28 cellular contexts compared by ENCODE assay signal in the genomic region with DNA sequence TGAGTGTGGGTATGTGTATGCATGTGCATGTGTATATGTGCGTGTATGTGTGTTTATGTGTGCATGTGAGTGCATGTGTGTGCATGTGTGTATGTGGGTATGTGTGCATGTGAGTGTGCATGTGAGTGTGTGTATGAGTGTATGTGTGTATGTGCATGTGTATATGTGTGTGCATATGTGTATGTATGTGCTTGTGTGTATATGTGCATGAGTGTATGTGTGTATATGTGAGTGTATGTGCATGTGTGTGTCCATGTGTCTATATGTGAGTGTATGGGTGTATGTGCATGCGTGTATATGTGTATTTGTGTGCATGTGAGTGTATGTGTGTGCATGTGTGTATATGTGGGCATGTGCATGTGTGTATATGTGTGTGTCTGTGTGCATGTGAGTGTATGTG. TPM values are rescaled to one million over a fixed set of nuclear protein-coding genes. Genes with fewer than 3 reads are reported as not detected.
"Had no signal": no experiment of that assay in that cellular context is flagged by ENCODE, and none has a peak within 500 bp of the region (broad histone marks: within the 10 kb centered on the region; RNA-seq: fewer than 3 reads in every experiment).

No MANE protein-coding gene starts in this region.

- H3K9me3 ChIP-seq: esophagus muscularis mucosa, gastroesophageal sphincter had no signal

- FAIRE-seq: astrocyte, colon had no signal

- DNase-seq: activated CD4-positive, alpha-beta memory T cell treated with anti-CD3 and anti-CD28 coated beads for 36 hours; activated CD4-positive, alpha-beta T cell treated with anti-CD3 and anti-CD28 coated beads for 36 hours; activated CD4-positive, alpha-beta T cell treated with anti-CD3 and anti-CD28 coated beads, Interleukin-2, amount 10 ng/mL, durations not matched to agents 24 days and 14 days; activated CD4-positive, CD25-positive, alpha-beta regulatory T cell; activated CD4-positive, CD25-positive, alpha-beta regulatory T cell treated with anti-CD3 and anti-CD28 coated beads, Interleukin-2, amount 50 U/mL, for 72 hours; activated CD8-positive, alpha-beta memory T cell treated with anti-CD3 and anti-CD28 coated beads, Interleukin-2, amount 10 ng/mL, durations not matched to agents 7 days and 5 days; activated CD8-positive, alpha-beta memory T cell treated with anti-CD3 and anti-CD28 coated beads, Interleukin-2, amount 50 U/mL, for 4 hours; activated CD8-positive, alpha-beta T cell treated with anti-CD3 and anti-CD28 coated beads, Interleukin-2, amount 10 ng/mL, durations not matched to agents 7 days and 5 days; activated gamma-delta T cell treated with Interleukin-2 at 50 U/mL for 16 hours; activated naive CD4-positive, alpha-beta T cell treated with anti-CD3 and anti-CD28 coated beads, Interleukin-2, amount 50 U/mL, for 16 hours; activated naive CD4-positive, alpha-beta T cell treated with Interleukin-2 at 50 U/mL for 16 hours; activated T-cell treated with anti-CD3 and anti-CD28 coated beads, Interleukin-2, amount 50 U/mL, for 1 hour; activated T-cell treated with anti-CD3 and anti-CD28 coated beads, Interleukin-2, amount 50 U/mL, for 72 hours; amniotic stem cell; anterior cingulate cortex; cortex of kidney; dermis blood vessel endothelial cell; effector CD4-positive, alpha-beta T cell; effector memory CD8-positive, alpha-beta T cell; erythroblast; foreskin melanocyte; T-helper 2 cell had no signal

- H3K4me1 ChIP-seq: esophagus muscularis mucosa, gastroesophageal sphincter had no signal

- H3K27me3 Mint-ChIP-seq: activated CD4-positive, alpha-beta memory T cell treated with anti-CD3 and anti-CD28 coated beads for 36 hours; activated CD4-positive, alpha-beta T cell treated with anti-CD3 and anti-CD28 coated beads for 36 hours; activated CD8-positive, alpha-beta memory T cell treated with anti-CD3 and anti-CD28 coated beads, Interleukin-2, amount 10 ng/mL, durations not matched to agents 7 days and 5 days; activated naive CD8-positive, alpha-beta T cell had no signal

- H3K4me1 Mint-ChIP-seq: activated CD4-positive, alpha-beta T cell treated with anti-CD3 and anti-CD28 coated beads for 36 hours; activated CD4-positive, alpha-beta T cell treated with anti-CD3 and anti-CD28 coated beads, Interleukin-2, amount 10 ng/mL, durations not matched to agents 24 days and 14 days; activated CD8-positive, alpha-beta memory T cell treated with anti-CD3 and anti-CD28 coated beads, Interleukin-2, amount 10 ng/mL, durations not matched to agents 7 days and 5 days had no signal

- ATAC-seq: activated CD4-positive, alpha-beta T cell treated with anti-CD3 and anti-CD28 coated beads for 36 hours; activated CD8-positive, alpha-beta memory T cell treated with anti-CD3 and anti-CD28 coated beads, Interleukin-2, amount 10 ng/mL, durations not matched to agents 7 days and 5 days; activated CD8-positive, alpha-beta T cell treated with anti-CD3 and anti-CD28 coated beads, Interleukin-2, amount 10 ng/mL, durations not matched to agents 7 days and 5 days; activated T-cell treated with anti-CD3 and anti-CD28 coated beads, Interleukin-2, amount 50 U/mL, for 72 hours; effector memory CD8-positive, alpha-beta T cell; gastroesophageal sphincter had no signal

- H3K4me3 Mint-ChIP-seq: activated CD4-positive, alpha-beta memory T cell treated with anti-CD3 and anti-CD28 coated beads for 36 hours; activated CD4-positive, alpha-beta T cell treated with anti-CD3 and anti-CD28 coated beads for 36 hours; activated CD4-positive, alpha-beta T cell treated with anti-CD3 and anti-CD28 coated beads, Interleukin-2, amount 10 ng/mL, durations not matched to agents 24 days and 14 days; activated CD8-positive, alpha-beta memory T cell treated with anti-CD3 and anti-CD28 coated beads, Interleukin-2, amount 10 ng/mL, durations not matched to agents 7 days and 5 days; activated CD8-positive, alpha-beta T cell treated with anti-CD3 and anti-CD28 coated beads, Interleukin-2, amount 10 ng/mL, durations not matched to agents 7 days and 5 days; activated naive CD8-positive, alpha-beta T cell; activated T-cell treated with anti-CD3 and anti-CD28 coated beads, Interleukin-2, amount 50 U/mL, for 72 hours; effector memory CD8-positive, alpha-beta T cell had no signal

- H3K27ac ChIP-seq: esophagus muscularis mucosa, gastroesophageal sphincter had no signal

- H3K36me3 Mint-ChIP-seq: activated CD4-positive, alpha-beta memory T cell treated with anti-CD3 and anti-CD28 coated beads for 36 hours; activated CD8-positive, alpha-beta memory T cell treated with anti-CD3 and anti-CD28 coated beads, Interleukin-2, amount 10 ng/mL, durations not matched to agents 7 days and 5 days; activated naive CD8-positive, alpha-beta T cell had no signal

- H3K36me3 ChIP-seq: esophagus muscularis mucosa, gastroesophageal sphincter had no signal

- H3K4me3 ChIP-seq: esophagus muscularis mucosa, gastroesophageal sphincter had no signal

- H3K27me3 ChIP-seq: esophagus muscularis mucosa had no signal

- H3K27ac Mint-ChIP-seq: activated CD4-positive, alpha-beta memory T cell treated with anti-CD3 and anti-CD28 coated beads for 36 hours; activated CD4-positive, alpha-beta T cell treated with anti-CD3 and anti-CD28 coated beads for 36 hours; activated CD4-positive, alpha-beta T cell treated with anti-CD3 and anti-CD28 coated beads, Interleukin-2, amount 10 ng/mL, durations not matched to agents 24 days and 14 days; activated CD8-positive, alpha-beta memory T cell treated with anti-CD3 and anti-CD28 coated beads, Interleukin-2, amount 10 ng/mL, durations not matched to agents 7 days and 5 days; activated CD8-positive, alpha-beta T cell treated with anti-CD3 and anti-CD28 coated beads, Interleukin-2, amount 10 ng/mL, durations not matched to agents 7 days and 5 days; activated naive CD8-positive, alpha-beta T cell; activated T-cell treated with anti-CD3 and anti-CD28 coated beads, Interleukin-2, amount 50 U/mL, for 72 hours; effector memory CD8-positive, alpha-beta T cell had no signal

RNA-seq across cellular contexts. Expression of a gene that starts 25.7 kb away (rescaled TPM):
- total RNA-seq: dermis blood vessel endothelial cell, glomerular endothelial cell had no signal
